ENCODE assay signal across 1 cellular context in the genomic region with DNA sequence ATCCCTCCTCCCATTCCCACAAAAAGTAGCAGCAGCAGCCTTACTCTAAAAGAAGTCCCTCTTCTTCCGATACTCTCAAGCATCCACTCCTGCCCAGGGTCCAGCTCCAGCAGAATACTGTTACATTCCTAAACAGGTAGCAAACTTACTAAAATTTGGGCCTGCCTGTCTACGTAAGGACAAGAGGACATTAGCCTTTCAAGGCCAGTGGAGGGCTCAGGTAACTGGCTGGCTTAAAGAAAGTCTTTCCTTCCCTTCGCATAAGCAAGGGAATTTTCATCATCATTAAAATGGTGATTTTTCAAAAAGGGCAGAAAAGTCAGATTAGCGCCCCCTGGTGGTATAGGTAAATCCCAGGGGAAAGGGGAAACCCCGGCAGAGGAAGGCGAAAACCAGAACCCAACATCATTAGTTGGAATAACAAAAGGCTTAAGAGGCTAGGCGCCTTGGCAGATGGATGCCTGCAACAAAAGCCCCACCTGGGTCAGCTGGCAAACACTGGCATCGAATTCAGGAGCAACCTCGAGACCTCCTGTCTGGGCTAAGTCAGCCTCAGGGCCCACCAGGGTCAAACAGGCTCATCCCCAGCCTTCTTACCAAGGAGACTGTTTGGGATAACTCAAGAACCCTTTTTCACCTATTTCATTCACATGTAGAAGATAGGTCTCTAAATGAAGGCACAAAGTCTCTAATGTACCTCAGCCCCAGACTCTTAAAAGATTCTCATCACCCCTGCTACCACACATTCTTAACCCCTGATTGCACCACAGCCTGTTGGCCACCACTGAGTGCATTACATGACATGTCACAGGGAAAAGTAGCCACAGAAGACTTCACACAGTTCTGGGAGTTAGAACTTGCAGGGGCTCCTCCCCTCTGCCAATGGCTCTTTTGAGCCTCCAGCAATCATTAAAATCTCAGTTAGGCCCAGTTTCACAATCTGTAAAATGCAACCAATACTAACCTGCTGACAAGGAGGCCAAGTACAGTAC.
TF ChIP-seq lines count a peak whose summit lies in the region.

No MANE protein-coding gene starts in this region.

TF ChIP-seq in GM23338, 12 proteins besides CTCF, POLR2A, EP300 and RAD21 (continued from another document):
- no peak for TF ChIP-seq REST (IDR thresholded peaks at IDR 0.05; ENCODE audit: unreplicated experiment)
- TF ChIP-seq STAT1 (IDR thresholded peaks at IDR 0.05; ENCODE audit: unreplicated experiment) = no peak
- no peak for TF ChIP-seq CREB1 (CRISPR knock-in tag; IDR thresholded peaks at IDR 0.05; ENCODE audit: low read depth)
- TF ChIP-seq JUNB (IDR thresholded peaks at IDR 0.05; ENCODE audit: unreplicated experiment) = no peak
- no peak for TF ChIP-seq EZH2 (IDR thresholded peaks at IDR 0.05; ENCODE audit: low read depth, unreplicated experiment)
- TF ChIP-seq, protein P1, sequence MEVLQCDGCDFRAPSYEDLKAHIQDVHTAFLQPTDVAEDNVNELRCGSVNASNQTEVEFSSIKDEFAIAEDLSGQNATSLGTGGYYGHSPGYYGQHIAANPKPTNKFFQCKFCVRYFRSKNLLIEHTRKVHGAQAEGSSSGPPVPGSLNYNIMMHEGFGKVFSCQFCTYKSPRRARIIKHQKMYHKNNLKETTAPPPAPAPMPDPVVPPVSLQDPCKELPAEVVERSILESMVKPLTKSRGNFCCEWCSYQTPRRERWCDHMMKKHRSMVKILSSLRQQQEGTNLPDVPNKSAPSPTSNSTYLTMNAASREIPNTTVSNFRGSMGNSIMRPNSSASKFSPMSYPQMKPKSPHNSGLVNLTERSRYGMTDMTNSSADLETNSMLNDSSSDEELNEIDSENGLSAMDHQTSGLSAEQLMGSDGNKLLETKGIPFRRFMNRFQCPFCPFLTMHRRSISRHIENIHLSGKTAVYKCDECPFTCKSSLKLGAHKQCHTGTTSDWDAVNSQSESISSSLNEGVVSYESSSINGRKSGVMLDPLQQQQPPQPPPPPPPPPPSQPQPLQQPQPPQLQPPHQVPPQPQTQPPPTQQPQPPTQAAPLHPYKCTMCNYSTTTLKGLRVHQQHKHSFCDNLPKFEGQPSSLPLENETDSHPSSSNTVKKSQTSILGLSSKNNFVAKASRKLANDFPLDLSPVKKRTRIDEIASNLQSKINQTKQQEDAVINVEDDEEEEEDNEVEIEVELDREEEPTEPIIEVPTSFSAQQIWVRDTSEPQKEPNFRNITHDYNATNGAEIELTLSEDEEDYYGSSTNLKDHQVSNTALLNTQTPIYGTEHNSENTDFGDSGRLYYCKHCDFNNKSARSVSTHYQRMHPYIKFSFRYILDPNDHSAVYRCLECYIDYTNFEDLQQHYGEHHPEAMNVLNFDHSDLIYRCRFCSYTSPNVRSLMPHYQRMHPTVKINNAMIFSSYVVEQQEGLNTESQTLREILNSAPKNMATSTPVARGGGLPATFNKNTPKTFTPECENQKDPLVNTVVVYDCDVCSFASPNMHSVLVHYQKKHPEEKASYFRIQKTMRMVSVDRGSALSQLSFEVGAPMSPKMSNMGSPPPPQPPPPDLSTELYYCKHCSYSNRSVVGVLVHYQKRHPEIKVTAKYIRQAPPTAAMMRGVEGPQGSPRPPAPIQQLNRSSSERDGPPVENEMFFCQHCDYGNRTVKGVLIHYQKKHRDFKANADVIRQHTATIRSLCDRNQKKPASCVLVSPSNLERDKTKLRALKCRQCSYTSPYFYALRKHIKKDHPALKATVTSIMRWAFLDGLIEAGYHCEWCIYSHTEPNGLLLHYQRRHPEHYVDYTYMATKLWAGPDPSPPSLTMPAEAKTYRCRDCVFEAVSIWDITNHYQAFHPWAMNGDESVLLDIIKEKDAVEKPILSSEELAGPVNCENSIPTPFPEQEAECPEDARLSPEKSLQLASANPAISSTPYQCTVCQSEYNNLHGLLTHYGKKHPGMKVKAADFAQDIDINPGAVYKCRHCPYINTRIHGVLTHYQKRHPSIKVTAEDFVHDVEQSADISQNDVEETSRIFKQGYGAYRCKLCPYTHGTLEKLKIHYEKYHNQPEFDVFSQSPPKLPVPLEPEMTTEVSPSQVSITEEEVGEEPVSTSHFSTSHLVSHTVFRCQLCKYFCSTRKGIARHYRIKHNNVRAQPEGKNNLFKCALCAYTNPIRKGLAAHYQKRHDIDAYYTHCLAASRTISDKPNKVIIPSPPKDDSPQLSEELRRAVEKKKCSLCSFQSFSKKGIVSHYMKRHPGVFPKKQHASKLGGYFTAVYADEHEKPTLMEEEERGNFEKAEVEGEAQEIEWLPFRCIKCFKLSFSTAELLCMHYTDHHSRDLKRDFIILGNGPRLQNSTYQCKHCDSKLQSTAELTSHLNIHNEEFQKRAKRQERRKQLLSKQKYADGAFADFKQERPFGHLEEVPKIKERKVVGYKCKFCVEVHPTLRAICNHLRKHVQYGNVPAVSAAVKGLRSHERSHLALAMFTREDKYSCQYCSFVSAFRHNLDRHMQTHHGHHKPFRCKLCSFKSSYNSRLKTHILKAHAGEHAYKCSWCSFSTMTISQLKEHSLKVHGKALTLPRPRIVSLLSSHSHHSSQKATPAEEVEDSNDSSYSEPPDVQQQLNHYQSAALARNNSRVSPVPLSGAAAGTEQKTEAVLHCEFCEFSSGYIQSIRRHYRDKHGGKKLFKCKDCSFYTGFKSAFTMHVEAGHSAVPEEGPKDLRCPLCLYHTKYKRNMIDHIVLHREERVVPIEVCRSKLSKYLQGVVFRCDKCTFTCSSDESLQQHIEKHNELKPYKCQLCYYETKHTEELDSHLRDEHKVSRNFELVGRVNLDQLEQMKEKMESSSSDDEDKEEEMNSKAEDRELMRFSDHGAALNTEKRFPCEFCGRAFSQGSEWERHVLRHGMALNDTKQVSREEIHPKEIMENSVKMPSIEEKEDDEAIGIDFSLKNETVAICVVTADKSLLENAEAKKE (CRISPR knock-in tag; IDR thresholded peaks at IDR 0.05) = no peak
- no peak for TF ChIP-seq ETS1 (IDR thresholded peaks at IDR 0.05)
- TF ChIP-seq POLR2AphosphoS5 (IDR thresholded peaks at IDR 0.05; ENCODE audit: low read depth) = no peak; the same call in 1 of the 2 replicates
- TF ChIP-seq NANOG (IDR thresholded peaks at IDR 0.05; ENCODE audit: borderline replicate concordance) = no peak
- TF ChIP-seq ZNF331 (CRISPR knock-in tag; IDR thresholded peaks at IDR 0.05; ENCODE audit: low read depth) = no peak
TF ChIP-seq in GM23338: peak in this region for 0.
